Comparison of ENCODE assay signal across 25 cellular contexts in genomic region chr19:35181387-35181786, GRCh38. TPM values are rescaled to one million over a fixed set of nuclear protein-coding genes. Genes with fewer than 3 reads are reported as not detected.
A peak's percentile ranks its signal among the peaks of the same experiment; 100 is the strongest.
DNase-seq lines count a peak whose midpoint lies in the region; ATAC-seq, FAIRE-seq and TF ChIP-seq lines count a peak whose summit lies in the region.
"Had no signal": no experiment of that assay in that cellular context is flagged by ENCODE, and none has a peak within 500 bp of the region (broad histone marks: within the 10 kb centered on the region; RNA-seq: fewer than 3 reads in every experiment).

No MANE protein-coding gene starts in this region.

- no peaks in the 10 kb centered on the region for H4K20me1 ChIP-seq in HepG2 (ENCODE audit: insufficient read depth, low read length)
- H4K20me1 ChIP-seq: BLaER1 had no signal

- no peak overlapping the region for H3K27ac ChIP-seq in HepG2 (ENCODE audit: extremely low read length, insufficient read depth, low read length)
- no peak overlapping the region for H3K27ac ChIP-seq in right lobe of liver
- no peak overlapping the region for H3K27ac ChIP-seq in gastroesophageal sphincter
- H3K27ac ChIP-seq: 22Rv1, BLaER1 had no signal

- H3K4me3 ChIP-seq in HepG2 (replicated peaks in 1 of 3; ENCODE audit: insufficient read depth in 1 of 3, low read depth in 2 of 3, low read length in 3 of 3) (no peak overlapping the region), right lobe of liver (no peak overlapping the region), gastroesophageal sphincter (no peak overlapping the region)
- H3K4me3 ChIP-seq: BLaER1 had no signal

- no peak for TF ChIP-seq RAD21 in HepG2 (CRISPR knock-in tag; IDR thresholded peaks at IDR 0.05)

- in situ Hi-C loops in HepG2 (cut with HindIII; ENCODE audit: extremely low pct_ligation_motif_present, low pct_unique_long_range_greater_than_20kb): no loop called here

- H3K4me3 Mint-ChIP-seq in activated T-helper 17 cell treated with anti-CD3 and anti-CD28 coated beads, Interleukin-2, amount 50 U/mL, for 72 hours: no peak overlapping the region
- H3K4me3 Mint-ChIP-seq: CD14-positive monocyte; CD4-positive, alpha-beta memory T cell; CD4-positive, CD25-positive, alpha-beta regulatory T cell; CD8-positive, alpha-beta memory T cell had no signal

- H2AFZ ChIP-seq in HepG2 (ENCODE audit: low read length): no peak overlapping the region

- ATAC-seq in HepG2 (no peak), right lobe of liver (no peak), gastroesophageal sphincter (no peak)
- ATAC-seq in activated T-helper 17 cell treated with anti-CD3 and anti-CD28 coated beads, Interleukin-2, amount 50 U/mL, for 72 hours (replicated peaks): no peak

- no peaks in the 10 kb centered on the region for H3K4me1 ChIP-seq in HepG2 (ENCODE audit: insufficient read depth, low read length)
- H3K4me1 ChIP-seq in right lobe of liver: no peaks in the 10 kb centered on the region
- H3K4me1 ChIP-seq in gastroesophageal sphincter: no peaks in the 10 kb centered on the region
- H3K4me1 ChIP-seq: BE2C, Caco-2 had no signal

- POLR2A ChIA-PET in HepG2 (lab: Yijun Ruan, JAX): no interaction called here

- peak overlapping the region; percentile 44 for H3K27ac Mint-ChIP-seq in activated T-helper 17 cell treated with anti-CD3 and anti-CD28 coated beads, Interleukin-2, amount 50 U/mL, for 72 hours
- H3K27ac Mint-ChIP-seq: CD14-positive monocyte; CD4-positive, CD25-positive, alpha-beta regulatory T cell had no signal

- H3K9ac ChIP-seq in HepG2 (ENCODE audit: insufficient read depth, low read depth, low read length): no peak overlapping the region
- H3K9ac ChIP-seq: BLaER1 had no signal

- no peaks in the 10 kb centered on the region for H3K27me3 Mint-ChIP-seq in activated T-helper 17 cell treated with anti-CD3 and anti-CD28 coated beads, Interleukin-2, amount 50 U/mL, for 72 hours
- H3K27me3 Mint-ChIP-seq: CD4-positive, alpha-beta memory T cell had no signal

- no TSS peak for BruUV-seq in HepG2 (replicated peaks; lab: Mats Ljungman, UMichigan)

- DNase-seq in HepG2 (ENCODE audit: low spot score) (no peak), right lobe of liver (no peak), GOT3 (lab: John Stamatoyannopoulos, UW) (no peak)
- DNase-seq: ACHN; BE2C; C1 segment of cervical spinal cord; Caco-2; Calu3; CD4-positive, alpha-beta memory T cell; CD4-positive, CD25-positive, alpha-beta regulatory T cell; CD8-positive, alpha-beta memory T cell; DMS79 treated with DMSO at 0.1 percent for 48 hours; GF-D8 had no signal

- H3K9me3 ChIP-seq in HepG2 (ENCODE audit: low read length) (no peaks in the 10 kb centered on the region), right lobe of liver (no peaks in the 10 kb centered on the region), gastroesophageal sphincter (peaks cover 0 to 18% (median 0%) of the 10 kb centered on the region in 3 donors)
- H3K9me3 ChIP-seq: BE2C had no signal

- no peak for FAIRE-seq in HepG2 (lab: Jason Lieb, UNC)
- FAIRE-seq: D721Med, G401.6, GM12891, GM19239 had no signal

- no peak for TF ChIP-seq EP300 in HepG2 (IDR thresholded peaks at IDR 0.05; ENCODE audit: low read depth in 2 of 2, low read length in 2 of 2)
- TF ChIP-seq EP300 in HepG2 (CRISPR knock-in tag; IDR thresholded peaks at IDR 0.05; ENCODE audit: borderline replicate concordance): no peak
- no peak for TF ChIP-seq EP300 in gastroesophageal sphincter (IDR thresholded peaks at IDR 0.05)

- no peak overlapping the region for H3K4me2 ChIP-seq in HepG2 (ENCODE audit: low read depth, low read length)
- H3K4me2 ChIP-seq: BLaER1 had no signal

- H3K4me1 Mint-ChIP-seq in activated T-helper 17 cell treated with anti-CD3 and anti-CD28 coated beads, Interleukin-2, amount 50 U/mL, for 72 hours: peaks cover 14% of the 10 kb centered on the region

- H3K36me3 ChIP-seq in HepG2 (replicated peaks in 1 of 2; ENCODE audit: control insufficient read depth in 1 of 2, insufficient read depth in 2 of 2, low read length in 2 of 2) (no peaks in the 10 kb centered on the region), right lobe of liver (no peaks in the 10 kb centered on the region), gastroesophageal sphincter (no peaks in the 10 kb centered on the region)
- H3K36me3 ChIP-seq: BE2C, BLaER1 had no signal

- 6% methylated on average over 1 of the region's 1 CpG for WGBS in HepG2 (ENCODE audit: low lambda C conversion rate)
- WGBS in right lobe of liver (ENCODE audit: insufficient coverage, low coverage, low lambda C conversion rate, missing lambda C conversion rate): 86% methylated on average over 1 of the region's 1 CpG
- WGBS in gastroesophageal sphincter (ENCODE audit: low coverage in 1 of 2), 2 donors: 73 to 76% methylated on average over 1 of the region's 1 CpG

- TF ChIP-seq POLR2A in HepG2 (IDR thresholded peaks at IDR 0.05; ENCODE audit: insufficient read depth in 1 of 2, low read depth in 2 of 2, low read length in 2 of 2): no peak
- TF ChIP-seq POLR2A in right lobe of liver (IDR thresholded peaks at IDR 0.05): no peak
- TF ChIP-seq POLR2A in gastroesophageal sphincter (IDR thresholded peaks at IDR 0.05): no peak

- H3K27me3 ChIP-seq in HepG2 (ENCODE audit: control insufficient read depth in 1 of 2, insufficient read depth in 2 of 2, low read length in 2 of 2) (peaks cover 0 to 1% of the 10 kb centered on the region in 2 experiments; a peak in 2 of 5 replicates), right lobe of liver (no peaks in the 10 kb centered on the region), gastroesophageal sphincter (peaks cover 7% of the 10 kb centered on the region)
- H3K27me3 ChIP-seq: BE2C, BLaER1 had no signal

- H3K36me3 Mint-ChIP-seq in activated T-helper 17 cell treated with anti-CD3 and anti-CD28 coated beads, Interleukin-2, amount 50 U/mL, for 72 hours (ENCODE audit: low read depth): no peaks in the 10 kb centered on the region
- H3K36me3 Mint-ChIP-seq: CD14-positive monocyte; CD4-positive, CD25-positive, alpha-beta regulatory T cell had no signal

- CTCF ChIA-PET in HepG2 (lab: Yijun Ruan, JAX; ENCODE audit: low intra/inter-chr PET ratio, low total read pairs): no interaction called here

- peaks cover 4% of the 10 kb centered on the region for H3K9me3 Mint-ChIP-seq in activated T-helper 17 cell treated with anti-CD3 and anti-CD28 coated beads, Interleukin-2, amount 50 U/mL, for 72 hours

- no peak for TF ChIP-seq CTCF in HepG2 (CRISPR knock-in tag; IDR thresholded peaks at IDR 0.05)
- TF ChIP-seq CTCF in right lobe of liver (IDR thresholded peaks at IDR 0.05): no peak
- TF ChIP-seq CTCF in gastroesophageal sphincter (IDR thresholded peaks at IDR 0.05): no peak

- intact Hi-C loops in HepG2 (cut with micrococcal nuclease; ENCODE audit: unreplicated experiment): no loop called here
- intact Hi-C loops in right lobe of liver (cut with DNase I): no loop called here

- no peaks in the 10 kb centered on the region for H3K79me2 ChIP-seq in HepG2 (ENCODE audit: insufficient read depth, low read length)

RNA-seq across cellular contexts. Expression of gene FXYD5, which starts 26.9 kb away (rescaled TPM):
- total RNA-seq in HepG2 (2016; rRNA removed; fragmentation: Illumina TruSeq; extraction: Trizol): not detected in 2 replicates
- not detected in 2 replicates for total RNA-seq in HepG2 (2016; cell fraction: cytosol; rRNA removed; fragmentation: Illumina TruSeq; extraction: Trizol; ENCODE audit: low read depth)
- total RNA-seq in HepG2 (2016; cell fraction: insoluble cytoplasmic fraction; rRNA removed; fragmentation: Illumina TruSeq; extraction: Trizol): not detected in 2 replicates
- total RNA-seq in HepG2 (2016; cell fraction: membrane; rRNA removed; fragmentation: Illumina TruSeq; extraction: Trizol): not detected in 2 replicates
- total RNA-seq in HepG2 (2016; cell fraction: nucleus; rRNA removed; fragmentation: Illumina TruSeq; extraction: Trizol): not detected in 2 replicates
- 0.65 and 0.91 TPM in 2 replicates for polyA plus RNA-seq in HepG2 (2011; rRNA removed)
- polyA plus RNA-seq in HepG2 (2011; cell fraction: cytosol; rRNA removed): 1.2 TPM in 2 replicates
- polyA plus RNA-seq in HepG2 (2011; cell fraction: nucleus; rRNA removed): 0.64 and 1.2 TPM in 2 replicates
- polyA plus RNA-seq in HepG2 (2012): 1.1 and 2.2 TPM in 2 replicates
- polyA plus RNA-seq in HepG2 (2016; cell fraction: cytosol; fragmentation: Illumina TruSeq; extraction: Trizol; ENCODE audit: low read depth): 0.53 and 0.72 TPM in 2 replicates
- 0.29 TPM in 1 of 2 replicates, not detected in the other for polyA plus RNA-seq in HepG2 (2016; cell fraction: insoluble cytoplasmic fraction; fragmentation: Illumina TruSeq; extraction: Trizol; ENCODE audit: low read depth)
- 0.47 TPM in 1 of 2 replicates, not detected in the other for polyA plus RNA-seq in HepG2 (2016; cell fraction: membrane; fragmentation: Illumina TruSeq; extraction: Trizol; ENCODE audit: low read depth)
- polyA plus RNA-seq in HepG2 (2016; cell fraction: nucleus; fragmentation: Illumina TruSeq; extraction: Trizol; ENCODE audit: insufficient read depth, low read depth): 0.89 TPM in 1 of 2 replicates, not detected in the other
- 0.60 and 172 TPM in 2 replicates for polyA minus RNA-seq in HepG2 (2011; rRNA and poly(A)+ RNA removed; ENCODE audit: low replicate concordance)
- not detected in 2 replicates for polyA minus RNA-seq in HepG2 (2011; cell fraction: cytosol; rRNA and poly(A)+ RNA removed)
- polyA minus RNA-seq in HepG2 (2011; cell fraction: nucleus; rRNA and poly(A)+ RNA removed): not detected in 2 replicates
- total RNA-seq in right lobe of liver: 10 to 100 TPM in 4 of 6 experiments, 1 to 10 TPM in 2; 5.6 to 23.6 (median 14.2) TPM
- 100 to 1,000 TPM; 214 to 257 TPM for total RNA-seq in activated T-helper 17 cell treated with anti-CD3 and anti-CD28 coated beads, Interleukin-2, amount 50 U/mL, for 72 hours
- 10 to 100 TPM; 18.8 to 42.5 (median 33.0) TPM for total RNA-seq in gastroesophageal sphincter

RNA-seq across cellular contexts. Expression of gene FXYD7, which starts 38.3 kb away (rescaled TPM):
- total RNA-seq in HepG2 (2016; rRNA removed; fragmentation: Illumina TruSeq; extraction: Trizol) (not detected in 2 replicates), right lobe of liver (under 1 TPM in 1 of 6 experiments, not detected in 5; 0.49 TPM), gastroesophageal sphincter (not detected)
- total RNA-seq in HepG2 (2016; cell fraction: cytosol; rRNA removed; fragmentation: Illumina TruSeq; extraction: Trizol; ENCODE audit: low read depth): not detected in 2 replicates
- total RNA-seq in HepG2 (2016; cell fraction: insoluble cytoplasmic fraction; rRNA removed; fragmentation: Illumina TruSeq; extraction: Trizol): not detected in 2 replicates
- not detected in 2 replicates for total RNA-seq in HepG2 (2016; cell fraction: membrane; rRNA removed; fragmentation: Illumina TruSeq; extraction: Trizol)
- total RNA-seq in HepG2 (2016; cell fraction: nucleus; rRNA removed; fragmentation: Illumina TruSeq; extraction: Trizol): not detected in 2 replicates
- 0.17 and 0.55 TPM in 2 replicates for polyA plus RNA-seq in HepG2 (2011; rRNA removed)
- polyA plus RNA-seq in HepG2 (2011; cell fraction: cytosol; rRNA removed): not detected in 2 replicates
- 2.3 and 3.0 TPM in 2 replicates for polyA plus RNA-seq in HepG2 (2011; cell fraction: nucleus; rRNA removed)
- polyA plus RNA-seq in HepG2 (2012): 0.40 and 0.55 TPM in 2 replicates
- not detected in 2 replicates for polyA plus RNA-seq in HepG2 (2016; cell fraction: cytosol; fragmentation: Illumina TruSeq; extraction: Trizol; ENCODE audit: low read depth)
- not detected in 2 replicates for polyA plus RNA-seq in HepG2 (2016; cell fraction: insoluble cytoplasmic fraction; fragmentation: Illumina TruSeq; extraction: Trizol; ENCODE audit: low read depth)
- polyA plus RNA-seq in HepG2 (2016; cell fraction: membrane; fragmentation: Illumina TruSeq; extraction: Trizol; ENCODE audit: low read depth): not detected in 2 replicates
- polyA plus RNA-seq in HepG2 (2016; cell fraction: nucleus; fragmentation: Illumina TruSeq; extraction: Trizol; ENCODE audit: insufficient read depth, low read depth): not detected in 2 replicates
- polyA minus RNA-seq in HepG2 (2011; rRNA and poly(A)+ RNA removed; ENCODE audit: low replicate concordance): 1.1 TPM in 1 of 2 replicates, not detected in the other
- polyA minus RNA-seq in HepG2 (2011; cell fraction: cytosol; rRNA and poly(A)+ RNA removed): not detected in 2 replicates
- polyA minus RNA-seq in HepG2 (2011; cell fraction: nucleus; rRNA and poly(A)+ RNA removed): not detected in 2 replicates
- total RNA-seq in activated T-helper 17 cell treated with anti-CD3 and anti-CD28 coated beads, Interleukin-2, amount 50 U/mL, for 72 hours: 1 to 10 TPM in 1 of 2 donors, under 1 TPM in 1; 0.40 to 1.4 TPM
- total RNA-seq: A172, Caco-2 had no signal
- polyA plus RNA-seq: AG04450, CD14-positive monocyte had no signal

RNA-seq across cellular contexts. Expression of gene FXYD1, which starts 42.8 kb away (rescaled TPM):
- total RNA-seq in HepG2 (2016; rRNA removed; fragmentation: Illumina TruSeq; extraction: Trizol) (not detected in 2 replicates), right lobe of liver (100 to 1,000 TPM in 4 of 6 experiments, 10 to 100 TPM in 2; 38.9 to 263 (median 140) TPM), gastroesophageal sphincter (100 to 1,000 TPM in 1 of 4 donors, 10 to 100 TPM in 3; 42.8 to 140 (median 52.7) TPM)
- 0.81 TPM in 1 of 2 replicates, not detected in the other for total RNA-seq in HepG2 (2016; cell fraction: cytosol; rRNA removed; fragmentation: Illumina TruSeq; extraction: Trizol; ENCODE audit: low read depth)
- not detected in 2 replicates for total RNA-seq in HepG2 (2016; cell fraction: insoluble cytoplasmic fraction; rRNA removed; fragmentation: Illumina TruSeq; extraction: Trizol)
- 0.83 and 1.4 TPM in 2 replicates for total RNA-seq in HepG2 (2016; cell fraction: membrane; rRNA removed; fragmentation: Illumina TruSeq; extraction: Trizol)
- total RNA-seq in HepG2 (2016; cell fraction: nucleus; rRNA removed; fragmentation: Illumina TruSeq; extraction: Trizol): not detected in 2 replicates
- 27.0 and 31.2 TPM in 2 replicates for polyA plus RNA-seq in HepG2 (2011; rRNA removed)
- polyA plus RNA-seq in HepG2 (2011; cell fraction: cytosol; rRNA removed): 20.2 and 28.4 TPM in 2 replicates
- polyA plus RNA-seq in HepG2 (2011; cell fraction: nucleus; rRNA removed): 60.9 and 88.5 TPM in 2 replicates
- 49.0 and 114 TPM in 2 replicates for polyA plus RNA-seq in HepG2 (2012)
- polyA plus RNA-seq in HepG2 (2016; cell fraction: cytosol; fragmentation: Illumina TruSeq; extraction: Trizol; ENCODE audit: low read depth): 1.3 and 2.3 TPM in 2 replicates
- 1.1 and 1.5 TPM in 2 replicates for polyA plus RNA-seq in HepG2 (2016; cell fraction: insoluble cytoplasmic fraction; fragmentation: Illumina TruSeq; extraction: Trizol; ENCODE audit: low read depth)
- polyA plus RNA-seq in HepG2 (2016; cell fraction: membrane; fragmentation: Illumina TruSeq; extraction: Trizol; ENCODE audit: low read depth): 0.93 and 1.2 TPM in 2 replicates
- polyA plus RNA-seq in HepG2 (2016; cell fraction: nucleus; fragmentation: Illumina TruSeq; extraction: Trizol; ENCODE audit: insufficient read depth, low read depth): 1.4 and 1.7 TPM in 2 replicates
- 11.9 TPM in 1 of 2 replicates, not detected in the other for polyA minus RNA-seq in HepG2 (2011; rRNA and poly(A)+ RNA removed; ENCODE audit: low replicate concordance)
- polyA minus RNA-seq in HepG2 (2011; cell fraction: cytosol; rRNA and poly(A)+ RNA removed): 7.0 and 12.8 TPM in 2 replicates
- polyA minus RNA-seq in HepG2 (2011; cell fraction: nucleus; rRNA and poly(A)+ RNA removed): 2.5 and 4.8 TPM in 2 replicates
- total RNA-seq in activated T-helper 17 cell treated with anti-CD3 and anti-CD28 coated beads, Interleukin-2, amount 50 U/mL, for 72 hours: under 1 TPM; 0.54 to 0.93 TPM
- total RNA-seq: A172; A673; Caco-2; CD8-positive, alpha-beta memory T cell had no signal

RNA-seq across cellular contexts. Expression of gene LGI4, which starts 46.5 kb away (rescaled TPM):
- total RNA-seq in HepG2 (2016; rRNA removed; fragmentation: Illumina TruSeq; extraction: Trizol) (not detected in 2 replicates), right lobe of liver (1 to 10 TPM in 5 of 6 experiments, under 1 TPM in 1; 0.99 to 2.0 (median 1.5) TPM), gastroesophageal sphincter (10 to 100 TPM; 24.8 to 47.9 (median 36.2) TPM)
- total RNA-seq in HepG2 (2016; cell fraction: cytosol; rRNA removed; fragmentation: Illumina TruSeq; extraction: Trizol; ENCODE audit: low read depth): not detected in 2 replicates
- total RNA-seq in HepG2 (2016; cell fraction: insoluble cytoplasmic fraction; rRNA removed; fragmentation: Illumina TruSeq; extraction: Trizol): not detected in 2 replicates
- not detected in 2 replicates for total RNA-seq in HepG2 (2016; cell fraction: membrane; rRNA removed; fragmentation: Illumina TruSeq; extraction: Trizol)
- not detected in 2 replicates for total RNA-seq in HepG2 (2016; cell fraction: nucleus; rRNA removed; fragmentation: Illumina TruSeq; extraction: Trizol)
- polyA plus RNA-seq in HepG2 (2011; rRNA removed): 2.8 and 4.2 TPM in 2 replicates
- polyA plus RNA-seq in HepG2 (2011; cell fraction: cytosol; rRNA removed): 1.2 and 2.3 TPM in 2 replicates
- polyA plus RNA-seq in HepG2 (2011; cell fraction: nucleus; rRNA removed): 19.3 and 20.3 TPM in 2 replicates
- polyA plus RNA-seq in HepG2 (2012): 2.5 and 5.6 TPM in 2 replicates
- polyA plus RNA-seq in HepG2 (2016; cell fraction: cytosol; fragmentation: Illumina TruSeq; extraction: Trizol; ENCODE audit: low read depth): not detected in 2 replicates
- not detected in 2 replicates for polyA plus RNA-seq in HepG2 (2016; cell fraction: insoluble cytoplasmic fraction; fragmentation: Illumina TruSeq; extraction: Trizol; ENCODE audit: low read depth)
- polyA plus RNA-seq in HepG2 (2016; cell fraction: membrane; fragmentation: Illumina TruSeq; extraction: Trizol; ENCODE audit: low read depth): not detected in 2 replicates
- not detected in 2 replicates for polyA plus RNA-seq in HepG2 (2016; cell fraction: nucleus; fragmentation: Illumina TruSeq; extraction: Trizol; ENCODE audit: insufficient read depth, low read depth)
- polyA minus RNA-seq in HepG2 (2011; rRNA and poly(A)+ RNA removed; ENCODE audit: low replicate concordance): 0.16 and 2.2 TPM in 2 replicates
- polyA minus RNA-seq in HepG2 (2011; cell fraction: cytosol; rRNA and poly(A)+ RNA removed): 0.59 and 0.88 TPM in 2 replicates
- 0.39 and 1.5 TPM in 2 replicates for polyA minus RNA-seq in HepG2 (2011; cell fraction: nucleus; rRNA and poly(A)+ RNA removed)
- total RNA-seq in activated T-helper 17 cell treated with anti-CD3 and anti-CD28 coated beads, Interleukin-2, amount 50 U/mL, for 72 hours: 1 to 10 TPM in 1 of 2 donors, not detected in 1; 1.9 TPM
- total RNA-seq: A172, A673 had no signal
- polyA plus RNA-seq: CD14-positive monocyte; CD4-positive, alpha-beta memory T cell; CD4-positive, CD25-positive, alpha-beta regulatory T cell; CD8-positive, alpha-beta memory T cell had no signal

RNA-seq across cellular contexts. Expression of gene FAM187B, which starts 47.2 kb away (rescaled TPM):
- total RNA-seq in HepG2 (2016; rRNA removed; fragmentation: Illumina TruSeq; extraction: Trizol) (not detected in 2 replicates), right lobe of liver (not detected), gastroesophageal sphincter (not detected)
- not detected in 2 replicates for total RNA-seq in HepG2 (2016; cell fraction: cytosol; rRNA removed; fragmentation: Illumina TruSeq; extraction: Trizol; ENCODE audit: low read depth)
- not detected in 2 replicates for total RNA-seq in HepG2 (2016; cell fraction: insoluble cytoplasmic fraction; rRNA removed; fragmentation: Illumina TruSeq; extraction: Trizol)
- total RNA-seq in HepG2 (2016; cell fraction: membrane; rRNA removed; fragmentation: Illumina TruSeq; extraction: Trizol): not detected in 2 replicates
- not detected in 2 replicates for total RNA-seq in HepG2 (2016; cell fraction: nucleus; rRNA removed; fragmentation: Illumina TruSeq; extraction: Trizol)
- polyA plus RNA-seq in HepG2 (2011; rRNA removed): not detected in 2 replicates
- not detected in 2 replicates for polyA plus RNA-seq in HepG2 (2011; cell fraction: cytosol; rRNA removed)
- polyA plus RNA-seq in HepG2 (2011; cell fraction: nucleus; rRNA removed): not detected in 2 replicates
- polyA plus RNA-seq in HepG2 (2012): not detected in 2 replicates
- polyA plus RNA-seq in HepG2 (2016; cell fraction: cytosol; fragmentation: Illumina TruSeq; extraction: Trizol; ENCODE audit: low read depth): not detected in 2 replicates
- polyA plus RNA-seq in HepG2 (2016; cell fraction: insoluble cytoplasmic fraction; fragmentation: Illumina TruSeq; extraction: Trizol; ENCODE audit: low read depth): not detected in 2 replicates
- not detected in 2 replicates for polyA plus RNA-seq in HepG2 (2016; cell fraction: membrane; fragmentation: Illumina TruSeq; extraction: Trizol; ENCODE audit: low read depth)
- not detected in 2 replicates for polyA plus RNA-seq in HepG2 (2016; cell fraction: nucleus; fragmentation: Illumina TruSeq; extraction: Trizol; ENCODE audit: insufficient read depth, low read depth)
- not detected in 2 replicates for polyA minus RNA-seq in HepG2 (2011; rRNA and poly(A)+ RNA removed; ENCODE audit: low replicate concordance)
- polyA minus RNA-seq in HepG2 (2011; cell fraction: cytosol; rRNA and poly(A)+ RNA removed): not detected in 2 replicates
- polyA minus RNA-seq in HepG2 (2011; cell fraction: nucleus; rRNA and poly(A)+ RNA removed): not detected in 2 replicates
- total RNA-seq in activated T-helper 17 cell treated with anti-CD3 and anti-CD28 coated beads, Interleukin-2, amount 50 U/mL, for 72 hours: under 1 TPM in 1 of 2 donors, not detected in 1; 0.58 TPM
- total RNA-seq: A172; A673; Caco-2; Calu3; CD4-positive, alpha-beta memory T cell; CD4-positive, CD25-positive, alpha-beta regulatory T cell; CD8-positive, alpha-beta memory T cell had no signal
- polyA plus RNA-seq: AG04450; CD14-positive monocyte; CD4-positive, alpha-beta memory T cell; CD4-positive, CD25-positive, alpha-beta regulatory T cell; CD8-positive, alpha-beta memory T cell had no signal

Comparison
In these comparisons a context has a peak if more than half of its experiments do, and no peak if none do; other contexts are left out.
1. RNA of gene FXYD5, which starts 26.9 kb away (total RNA-seq): 214 to 257 TPM in activated T-helper 17 cell treated with anti-CD3 and anti-CD28 coated beads, Interleukin-2, amount 50 U/mL, for 72 hours, 18.8 to 42.5 TPM in gastroesophageal sphincter and 5.6 to 23.6 TPM in right lobe of liver; not detected in HepG2; every median in the first group is over 4 times any median in the second.
2. RNA of gene FXYD1, which starts 42.8 kb away (total RNA-seq): 38.9 to 263 TPM in right lobe of liver and 42.8 to 140 TPM in gastroesophageal sphincter; 0.54 to 0.93 TPM in activated T-helper 17 cell treated with anti-CD3 and anti-CD28 coated beads, Interleukin-2, amount 50 U/mL, for 72 hours and 0.81 to 1.4 TPM in HepG2; every median in the first group is over 10 times any median in the second.